ENCODE assay signal across 14 cellular contexts in the genomic region with DNA sequence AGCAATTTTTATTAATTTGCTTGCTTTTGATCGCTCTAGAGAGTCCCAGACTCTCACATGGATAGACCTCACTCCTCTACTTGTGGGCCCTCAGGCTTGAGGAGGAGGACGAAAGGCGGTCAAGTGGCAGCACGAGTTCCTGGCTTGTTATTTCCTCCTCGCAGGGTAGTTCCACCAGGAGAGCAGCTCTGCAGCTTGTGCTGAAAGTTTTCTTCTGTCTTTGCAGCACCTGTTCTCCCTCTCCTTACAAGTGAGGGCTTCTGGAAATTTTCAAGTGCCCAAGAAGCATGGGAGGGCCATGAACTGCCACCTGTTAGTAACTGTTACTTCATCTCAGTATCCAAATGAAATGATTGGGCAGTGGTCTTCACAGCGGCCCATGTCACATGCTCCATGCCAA. TPM values are rescaled to one million over a fixed set of nuclear protein-coding genes. Genes with fewer than 3 reads are reported as not detected.
DNase-seq lines count a peak whose midpoint lies in the region; ATAC-seq and TF ChIP-seq lines count a peak whose summit lies in the region.
"Had no signal": no experiment of that assay in that cellular context is flagged by ENCODE, and none has a peak within 500 bp of the region (broad histone marks: within the 10 kb centered on the region; RNA-seq: fewer than 3 reads in every experiment).

No MANE protein-coding gene starts in this region.

- H3K27me3 ChIP-seq in esophagus muscularis mucosa, result no peaks in the 10 kb centered on the region
- H3K27me3 ChIP-seq: BLaER1 treated with 17β-estradiol and CSF1 and Interleukin-3, amounts not matched to agents 10 nM and 100 nM had no signal

- TF ChIP-seq CTCF in esophagus muscularis mucosa (IDR thresholded peaks at IDR 0.05) (no peak), osteocyte (IDR thresholded peaks at IDR 0.05) (no peak)

- TF ChIP-seq EP300 in esophagus muscularis mucosa (IDR thresholded peaks at IDR 0.05), result no peak

- no peaks in the 10 kb centered on the region for H3K36me3 ChIP-seq in esophagus muscularis mucosa
- H3K36me3 ChIP-seq: BLaER1 treated with 17β-estradiol and CSF1 and Interleukin-3, amounts not matched to agents 10 nM and 100 nM had no signal

- intact Hi-C loops in esophagus muscularis mucosa (cut with DNase I), result no loop called here

- H3K36me3 Mint-ChIP-seq in stimulated activated memory B cell treated with anti-CD40 and anti-IgM and Interleukin-4, amounts not matched to agents 10 μg/mL and 1 μg/mL and 100 μg/mL, for 72 hours, result no peaks in the 10 kb centered on the region
- peaks cover 2% of the 10 kb centered on the region for H3K36me3 Mint-ChIP-seq in osteocyte (ENCODE audit: unreplicated experiment)
- H3K36me3 Mint-ChIP-seq: CD4-positive, CD25-positive, alpha-beta regulatory T cell; IgD-negative memory B cell had no signal

- no peak overlapping the region for H3K4me3 ChIP-seq in esophagus muscularis mucosa
- H3K4me3 ChIP-seq: BLaER1 treated with 17β-estradiol and CSF1 and Interleukin-3, amounts not matched to agents 10 nM and 100 nM had no signal

- ATAC-seq in stimulated activated memory B cell treated with anti-CD40 and anti-IgM and Interleukin-4, amounts not matched to agents 10 μg/mL and 1 μg/mL and 100 μg/mL, for 72 hours, result peak; percentile 49
- ATAC-seq in HG03159 (IDR thresholded peaks at IDR 0.05; ENCODE audit: unreplicated experiment) (no peak), HG02938 (IDR thresholded peaks at IDR 0.05; ENCODE audit: unreplicated experiment) (no peak)

- no peak for DNase-seq in esophagus muscularis mucosa (ENCODE audit: extremely low spot score)
- DNase-seq in myocyte (ENCODE audit: low read depth), result peak; percentile 67
- DNase-seq in osteocyte (ENCODE audit: extremely low spot score, unreplicated experiment), result no peak
- DNase-seq in NCI-H2227 treated with DMSO at 0.1 percent for 48 hours (lab: John Stamatoyannopoulos, UW), result no peak
- DNase-seq: ACHN; CD4-positive, CD25-positive, alpha-beta regulatory T cell; DMS53; GOT3; H9 had no signal

- no peaks in the 10 kb centered on the region for H3K9me3 Mint-ChIP-seq in stimulated activated memory B cell treated with anti-CD40 and anti-IgM and Interleukin-4, amounts not matched to agents 10 μg/mL and 1 μg/mL and 100 μg/mL, for 72 hours
- no peaks in the 10 kb centered on the region for H3K9me3 Mint-ChIP-seq in osteocyte (ENCODE audit: unreplicated experiment)
- H3K9me3 Mint-ChIP-seq: CD4-positive, CD25-positive, alpha-beta regulatory T cell; H9 had no signal

- no peak for TF ChIP-seq POLR2A in esophagus muscularis mucosa (IDR thresholded peaks at IDR 0.05; ENCODE audit: low read depth)

- H3K4me3 Mint-ChIP-seq in stimulated activated memory B cell treated with anti-CD40 and anti-IgM and Interleukin-4, amounts not matched to agents 10 μg/mL and 1 μg/mL and 100 μg/mL, for 72 hours, result no peak overlapping the region
- no peak overlapping the region for H3K4me3 Mint-ChIP-seq in osteocyte (ENCODE audit: unreplicated experiment)
- H3K4me3 Mint-ChIP-seq: CD4-positive, CD25-positive, alpha-beta regulatory T cell; H9; IgD-negative memory B cell had no signal

- no peaks in the 10 kb centered on the region for H3K9me3 ChIP-seq in esophagus muscularis mucosa
- H3K9me3 ChIP-seq: BLaER1 treated with 17β-estradiol and CSF1 and Interleukin-3, amounts not matched to agents 10 nM and 100 nM had no signal

- peak overlapping the region; percentile 7 to 68 (median 46) for H3K27ac ChIP-seq in esophagus muscularis mucosa (replicated peaks in 1 of 4)
- H3K27ac ChIP-seq: BLaER1 treated with 17β-estradiol and CSF1 and Interleukin-3, amounts not matched to agents 10 nM and 100 nM had no signal

- H3K27ac Mint-ChIP-seq in stimulated activated memory B cell treated with anti-CD40 and anti-IgM and Interleukin-4, amounts not matched to agents 10 μg/mL and 1 μg/mL and 100 μg/mL, for 72 hours, result no peak overlapping the region
- H3K27ac Mint-ChIP-seq in osteocyte (ENCODE audit: unreplicated experiment), result no peak overlapping the region
- H3K27ac Mint-ChIP-seq: CD4-positive, CD25-positive, alpha-beta regulatory T cell; H9; IgD-negative memory B cell had no signal

- no peaks in the 10 kb centered on the region for H3K27me3 Mint-ChIP-seq in stimulated activated memory B cell treated with anti-CD40 and anti-IgM and Interleukin-4, amounts not matched to agents 10 μg/mL and 1 μg/mL and 100 μg/mL, for 72 hours
- no peaks in the 10 kb centered on the region for H3K27me3 Mint-ChIP-seq in osteocyte (ENCODE audit: unreplicated experiment)

- no peaks in the 10 kb centered on the region for H3K4me1 Mint-ChIP-seq in stimulated activated memory B cell treated with anti-CD40 and anti-IgM and Interleukin-4, amounts not matched to agents 10 μg/mL and 1 μg/mL and 100 μg/mL, for 72 hours
- H3K4me1 Mint-ChIP-seq in osteocyte (ENCODE audit: unreplicated experiment), result peaks cover 45% of the 10 kb centered on the region
- H3K4me1 Mint-ChIP-seq: CD4-positive, CD25-positive, alpha-beta regulatory T cell; H9; IgD-negative memory B cell had no signal

- peaks cover 0 to 54% (median 49%) of the 10 kb centered on the region in 4 donors for H3K4me1 ChIP-seq in esophagus muscularis mucosa
- H3K4me1 ChIP-seq: BLaER1 treated with 17β-estradiol and CSF1 and Interleukin-3, amounts not matched to agents 10 nM and 100 nM had no signal

- WGBS in esophagus muscularis mucosa, result 85% methylated on average over 6 of the region's 6 CpGs

RNA-seq across cellular contexts. Expression of a gene that starts 22.7 kb away (rescaled TPM):
- total RNA-seq in esophagus muscularis mucosa, result 10 to 100 TPM; 25.7 to 67.3 (median 61.5) TPM
- total RNA-seq in myocyte, result 76.1 and 97.0 TPM in 2 replicates
- polyA plus RNA-seq in myocyte (2012), result 421 TPM
- 157 and 175 TPM in 2 replicates for total RNA-seq in osteocyte
- total RNA-seq: CD4-positive, CD25-positive, alpha-beta regulatory T cell had no signal
- polyA plus RNA-seq: IgD-negative memory B cell had no signal
